13 cellular contexts compared by ENCODE assay signal in genomic region chr15:52464040-52464439, GRCh38.
DNase-seq lines count a peak whose midpoint lies in the region; ATAC-seq and TF ChIP-seq lines count a peak whose summit lies in the region.
"Had no signal": no experiment of that assay in that cellular context is flagged by ENCODE, and none has a peak within 500 bp of the region (broad histone marks: within the 10 kb centered on the region; RNA-seq: fewer than 3 reads in every experiment).

No MANE protein-coding gene starts in this region.

- intact Hi-C loops in activated CD4-positive, alpha-beta T cell treated with anti-CD3 and anti-CD28 coated beads for 36 hours (cut with DNase I, micrococcal nuclease): loop anchor here (1.0 to 10.0 kb wide), 6 partner anchors 93 to 439 kb away; no protein-coding TSS in a partner anchor
- intact Hi-C loops in left lung (cut with DNase I): no loop called here

- H3K36me3 Mint-ChIP-seq in activated CD4-positive, alpha-beta T cell treated with anti-CD3 and anti-CD28 coated beads for 36 hours (ENCODE audit: low read depth): peaks cover 11% of the 10 kb centered on the region
- H3K36me3 Mint-ChIP-seq in activated naive CD4-positive, alpha-beta T cell treated with anti-CD3 and anti-CD28 coated beads, Interleukin-2, amount 50 U/mL, for 72 hours: peaks cover 6 to 10% of the 10 kb centered on the region in 2 donors

- peaks cover 76% of the 10 kb centered on the region for H3K79me2 ChIP-seq in smooth muscle cell (ENCODE audit: low read depth)

- 96% methylated on average over 3 of the region's 3 CpGs for WGBS in smooth muscle cell (ENCODE audit: low lambda C conversion rate)

- H2AFZ ChIP-seq in smooth muscle cell (ENCODE audit: low read depth): no peak overlapping the region

- H3K9me3 Mint-ChIP-seq in activated CD4-positive, alpha-beta T cell treated with anti-CD3 and anti-CD28 coated beads for 36 hours (ENCODE audit: low read depth): peaks cover 6% of the 10 kb centered on the region
- H3K9me3 Mint-ChIP-seq in activated naive CD4-positive, alpha-beta T cell treated with anti-CD3 and anti-CD28 coated beads, Interleukin-2, amount 50 U/mL, for 72 hours: peaks cover 0 to 7% of the 10 kb centered on the region in 2 donors

- POLR2A ChIA-PET in activated CD4-positive, alpha-beta T cell treated with anti-CD3 and anti-CD28 coated beads for 36 hours (lab: Charles Lee): interaction anchor here (0.7 kb wide), 1 partner anchor 204 kb away, joined by 4 read pairs; no protein-coding TSS in a partner anchor

- DNase-seq in activated CD4-positive, alpha-beta T cell treated with anti-CD3 and anti-CD28 coated beads for 36 hours: no peak
- DNase-seq in activated CD4-positive, alpha-beta T cell treated with anti-CD3 and anti-CD28 coated beads for 1 hour: no peak
- DNase-seq in activated naive CD4-positive, alpha-beta T cell treated with anti-CD3 and anti-CD28 coated beads, Interleukin-2, amount 50 U/mL, for 72 hours (ENCODE audit: low spot score in 2 of 2): no peak
- no peak for DNase-seq in smooth muscle cell (lab: John Stamatoyannopoulos, UW; ENCODE audit: unreplicated experiment)
- DNase-seq in NCI-H1092 treated with DMSO at 0.1 percent for 48 hours (lab: John Stamatoyannopoulos, UW): no peak
- DNase-seq in left lung: no peak
- DNase-seq in KG1 (lab: John Stamatoyannopoulos, UW): no peak
- DNase-seq: activated CD8-positive, alpha-beta memory T cell treated with anti-CD3 and anti-CD28 coated beads, Interleukin-2, amount 50 U/mL, for 4 hours; Calu3; mesendoderm had no signal

- H3K27ac ChIP-seq in KOPT-K1 (ENCODE audit: low read depth, low read length, poor library complexity, severe bottlenecking) (peak overlapping the region; percentile 35), smooth muscle cell (ENCODE audit: low read depth) (peak overlapping the region; percentile 40), left lung (peak overlapping the region in 1 of 2 donors; percentile 6)
- H3K27ac ChIP-seq: 22Rv1, breast epithelium had no signal

- no peak overlapping the region for H3K4me2 ChIP-seq in smooth muscle cell

- peaks cover 12% of the 10 kb centered on the region for H3K4me1 ChIP-seq in smooth muscle cell (ENCODE audit: low read depth)
- H3K4me1 ChIP-seq in left lung: peaks cover 0 to 35% of the 10 kb centered on the region in 2 donors
- H3K4me1 ChIP-seq: breast epithelium had no signal

- H3K4me1 Mint-ChIP-seq in activated CD4-positive, alpha-beta T cell treated with anti-CD3 and anti-CD28 coated beads for 36 hours: peaks cover 43% of the 10 kb centered on the region

- peaks cover 43% of the 10 kb centered on the region for H4K20me1 ChIP-seq in smooth muscle cell (ENCODE audit: low read depth)

- peak overlapping the region; percentile 88 for H3K27ac Mint-ChIP-seq in activated CD4-positive, alpha-beta T cell treated with anti-CD3 and anti-CD28 coated beads for 36 hours
- peak overlapping the region; percentile 71 to 77 for H3K27ac Mint-ChIP-seq in activated naive CD4-positive, alpha-beta T cell treated with anti-CD3 and anti-CD28 coated beads, Interleukin-2, amount 50 U/mL, for 72 hours

- no peaks in the 10 kb centered on the region for H3F3A ChIP-seq in smooth muscle cell (ENCODE audit: low read depth)

- H3K36me3 ChIP-seq in KOPT-K1 (ENCODE audit: insufficient read depth, low read length) (no peaks in the 10 kb centered on the region), smooth muscle cell (ENCODE audit: low read depth) (no peaks in the 10 kb centered on the region), left lung (no peaks in the 10 kb centered on the region)
- H3K36me3 ChIP-seq: breast epithelium had no signal

- H3K27me3 ChIP-seq in smooth muscle cell (ENCODE audit: low read depth): no peaks in the 10 kb centered on the region
- H3K27me3 ChIP-seq in left lung: no peaks in the 10 kb centered on the region
- H3K27me3 ChIP-seq: breast epithelium had no signal

- H3K4me3 ChIP-seq in smooth muscle cell (no peak overlapping the region), left lung (no peak overlapping the region)
- H3K4me3 ChIP-seq: breast epithelium had no signal

- peak overlapping the region; percentile 19 for H3K4me3 Mint-ChIP-seq in activated CD4-positive, alpha-beta T cell treated with anti-CD3 and anti-CD28 coated beads for 36 hours

- TF ChIP-seq CTCF in smooth muscle cell (IDR thresholded peaks at IDR 0.05; ENCODE audit: borderline replicate concordance, insufficient read depth, poor library complexity, severe bottlenecking): no peak
- no peak for TF ChIP-seq CTCF in left lung (IDR thresholded peaks at IDR 0.05)

- H3K9ac ChIP-seq in smooth muscle cell (ENCODE audit: low read depth): no peak overlapping the region

- no peaks in the 10 kb centered on the region for H3K27me3 Mint-ChIP-seq in activated CD4-positive, alpha-beta T cell treated with anti-CD3 and anti-CD28 coated beads for 36 hours

- peak; percentile 13 for ATAC-seq in activated CD4-positive, alpha-beta T cell treated with anti-CD3 and anti-CD28 coated beads for 36 hours
- peak in 1 of 2 donors; percentile 3 for ATAC-seq in activated naive CD4-positive, alpha-beta T cell treated with anti-CD3 and anti-CD28 coated beads, Interleukin-2, amount 50 U/mL, for 72 hours
- no peak for ATAC-seq in left lung

- H3K9me3 ChIP-seq in KOPT-K1 (ENCODE audit: insufficient read depth, low read length, poor library complexity, severe bottlenecking) (no peaks in the 10 kb centered on the region), smooth muscle cell (replicated peaks; ENCODE audit: low read depth) (no peaks in the 10 kb centered on the region), left lung (peaks cover 0 to 8% of the 10 kb centered on the region in 2 donors)

- CTCF ChIA-PET in activated CD4-positive, alpha-beta T cell treated with anti-CD3 and anti-CD28 coated beads for 36 hours (lab: Charles Lee): interaction anchor here (0.6 to 1.7 kb wide), 5 partner anchors 27 to 132 kb away, joined by 3 to 6 read pairs (median 3); no protein-coding TSS in a partner anchor

Comparison
In these comparisons a context has a peak if more than half of its experiments do, and no peak if none do; other contexts are left out.
1. intact Hi-C loops: an anchor here in activated CD4-positive, alpha-beta T cell treated with anti-CD3 and anti-CD28 coated beads for 36 hours (1.0 to 10.0 kb wide); none called in left lung.